Comparison of ENCODE assay signal across 12 cellular contexts in genomic region chr9:38445154-38446043, GRCh38. TPM values are rescaled to one million over a fixed set of nuclear protein-coding genes. Genes with fewer than 3 reads are reported as not detected.
DNase-seq lines count a peak whose midpoint lies in the region; ATAC-seq and TF ChIP-seq lines count a peak whose summit lies in the region.
"Had no signal": no experiment of that assay in that cellular context is flagged by ENCODE, and none has a peak within 500 bp of the region (broad histone marks: within the 10 kb centered on the region; RNA-seq: fewer than 3 reads in every experiment).

No MANE protein-coding gene starts in this region.

- ATAC-seq in HG03064 (IDR thresholded peaks at IDR 0.05; ENCODE audit: low read depth, unreplicated experiment) = peak; percentile 82
- ATAC-seq: sciatic nerve had no signal

- H3K27me3 Mint-ChIP-seq in CD8-positive, alpha-beta memory T cell = peaks cover 16 to 25% of the 10 kb centered on the region in 2 donors

- no peaks in the 10 kb centered on the region for H3K27me3 ChIP-seq in CD8-positive, alpha-beta memory T cell (ENCODE audit: insufficient read depth, low read length, poor library complexity, severe bottlenecking)

- H3K27ac ChIP-seq in CD8-positive, alpha-beta memory T cell (ENCODE audit: low read depth, low read length) = no peak overlapping the region

- no peaks in the 10 kb centered on the region for H3K4me1 ChIP-seq in CD8-positive, alpha-beta memory T cell (ENCODE audit: insufficient read depth, low read length)

- TF ChIP-seq CTCF in GM13976 (IDR thresholded peaks at IDR 0.05; ENCODE audit: borderline replicate concordance, control extremely low read depth, extremely low read depth, insufficient read depth, missing control alignments) (no peak), GM20000 (IDR thresholded peaks at IDR 0.05; ENCODE audit: extremely low read depth, missing control alignments) (no peak)

- H3K9me3 Mint-ChIP-seq in CD8-positive, alpha-beta memory T cell = peaks cover 0 to 5% (median 3%) of the 10 kb centered on the region in 5 donors

- POLR2A ChIA-PET in CD8-positive, alpha-beta memory T cell (lab: Charles Lee) = no interaction called here

- H3K27ac Mint-ChIP-seq in CD8-positive, alpha-beta memory T cell = no peak overlapping the region

- H3K4me1 Mint-ChIP-seq in CD8-positive, alpha-beta memory T cell = no peaks in the 10 kb centered on the region

- no peaks in the 10 kb centered on the region for H3K36me3 ChIP-seq in CD8-positive, alpha-beta memory T cell (ENCODE audit: insufficient read depth, low read length)

- H3K36me3 Mint-ChIP-seq in CD8-positive, alpha-beta memory T cell = peaks cover 0 to 6% (median 0%) of the 10 kb centered on the region in 3 donors

- DNase-seq in GM13976 (ENCODE audit: low spot score) = peak; percentile 41
- peak; percentile 47 for DNase-seq in GM20000 (ENCODE audit: low spot score)
- peak; percentile 25 for DNase-seq in RPMI8226
- DNase-seq in NCI-H2029 (lab: John Stamatoyannopoulos, UW) = no peak
- DNase-seq in pons (ENCODE audit: low spot score) = no peak
- no peak for DNase-seq in amygdala (lab: John Stamatoyannopoulos, UW)
- DNase-seq in CD8-positive, alpha-beta memory T cell = no peak
- DNase-seq: mammary epithelial cell, NCI-H774, T-helper 2 cell had no signal

- CTCF ChIA-PET in CD8-positive, alpha-beta memory T cell (lab: Charles Lee) = no interaction called here

- H3K4me3 Mint-ChIP-seq in CD8-positive, alpha-beta memory T cell = no peak overlapping the region

- no peaks in the 10 kb centered on the region for H3K9me3 ChIP-seq in CD8-positive, alpha-beta memory T cell (ENCODE audit: low read length)

- in situ Hi-C loops in GM13976 (cut with MboI; ENCODE audit: low sequenced_read_pairs, unreplicated experiment) = loop anchor here (10.0 kb wide), 1 partner anchor 61 kb away; no protein-coding TSS in a partner anchor

- H3K4me3 ChIP-seq in CD8-positive, alpha-beta memory T cell (ENCODE audit: low read length) = no peak overlapping the region

RNA-seq across cellular contexts. Expression of gene IGFBPL1, which starts 21.1 kb away (rescaled TPM):
- total RNA-seq in CD8-positive, alpha-beta memory T cell = not detected
- polyA plus RNA-seq in CD8-positive, alpha-beta memory T cell = not detected
- total RNA-seq: mammary epithelial cell, sciatic nerve had no signal

RNA-seq across cellular contexts. Expression of gene ALDH1B1, which starts 52.9 kb away (rescaled TPM):
- 10 to 100 TPM; 25.1 to 27.6 TPM for total RNA-seq in CD8-positive, alpha-beta memory T cell
- 13.9 TPM for polyA plus RNA-seq in CD8-positive, alpha-beta memory T cell

Comparison
In these comparisons a context has a peak if more than half of its experiments do, and no peak if none do; other contexts are left out.
1. DNase-seq: peak in GM13976 (single experiment), GM20000 (single experiment) and RPMI8226 (single experiment); none in NCI-H2029 (single experiment), pons (single experiment), amygdala (0 of 56) and CD8-positive, alpha-beta memory T cell (0 of 5).